ENCODE assay signal across 1 cellular context in the genomic region with DNA sequence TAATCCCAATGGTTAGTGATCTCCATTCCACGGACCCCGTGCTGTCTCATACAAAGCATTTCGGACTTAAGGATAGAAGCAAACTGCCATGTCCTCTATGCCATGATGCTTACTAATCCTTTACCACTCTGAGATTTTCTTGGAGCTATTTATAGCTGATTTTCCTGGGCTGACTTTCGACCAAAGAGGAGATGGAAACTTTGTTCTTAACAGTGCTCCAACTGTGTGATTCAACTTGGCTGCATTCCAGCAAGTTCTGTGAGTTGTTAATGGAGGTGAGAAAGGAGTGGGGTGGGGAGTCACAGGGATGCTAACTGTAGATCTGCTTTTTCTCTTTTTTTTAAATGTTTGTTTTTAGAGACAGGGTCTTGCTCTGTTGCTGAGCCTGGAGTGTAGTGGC.
TF ChIP-seq lines count a peak whose summit lies in the region.

No MANE protein-coding gene starts in this region.

TF ChIP-seq in IMR-90, 13 proteins besides CTCF, POLR2A, EP300 and RAD21 (continued from another document):
- TF ChIP-seq, protein P1, sequence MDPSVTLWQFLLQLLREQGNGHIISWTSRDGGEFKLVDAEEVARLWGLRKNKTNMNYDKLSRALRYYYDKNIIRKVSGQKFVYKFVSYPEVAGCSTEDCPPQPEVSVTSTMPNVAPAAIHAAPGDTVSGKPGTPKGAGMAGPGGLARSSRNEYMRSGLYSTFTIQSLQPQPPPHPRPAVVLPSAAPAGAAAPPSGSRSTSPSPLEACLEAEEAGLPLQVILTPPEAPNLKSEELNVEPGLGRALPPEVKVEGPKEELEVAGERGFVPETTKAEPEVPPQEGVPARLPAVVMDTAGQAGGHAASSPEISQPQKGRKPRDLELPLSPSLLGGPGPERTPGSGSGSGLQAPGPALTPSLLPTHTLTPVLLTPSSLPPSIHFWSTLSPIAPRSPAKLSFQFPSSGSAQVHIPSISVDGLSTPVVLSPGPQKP (IDR thresholded peaks at IDR 0.05; ENCODE audit: borderline replicate concordance, low read depth, low read length) = no peak
- no peak for TF ChIP-seq MAFK (IDR thresholded peaks at IDR 0.05; ENCODE audit: low read depth, low read length)
- TF ChIP-seq BHLHE40 (IDR thresholded peaks at IDR 0.05; ENCODE audit: low read depth, low read length) = no peak
TF ChIP-seq in IMR-90: peak in this region for 0.
